ENCODE assay signal across 22 cellular contexts in genomic region chr19:19263886-19264487, GRCh38. TPM values are rescaled to one million over a fixed set of nuclear protein-coding genes. Genes with fewer than 3 reads are reported as not detected.
"Had no signal": no experiment of that assay in that cellular context is flagged by ENCODE, and none has a peak within 500 bp of the region (broad histone marks: within the 10 kb centered on the region; RNA-seq: fewer than 3 reads in every experiment).

No MANE protein-coding gene starts in this region.

- H3K9ac ChIP-seq: KMS-11 had no signal

- H3K4me3 ChIP-seq: SJCRH30 had no signal

- DNase-seq: IMR-90, Kasumi-1, MM.1S, NCI-H1092 treated with DMSO at 0.1 percent for 48 hours, NCI-H1436, NCI-H187, NCI-H2029, NCI-H2081 treated with DMSO at 0.1 percent for 48 hours, NCI-H2171, NCI-H226, NCI-H446, NCI-H510A, NCI-H524 treated with DMSO at 0.1 percent for 48 hours, NCI-H69, NCI-H774, SHP77 treated with DMSO at 0.1 percent for 48 hours, SJCRH30 had no signal

- ATAC-seq: SK-N-SH treated with all-trans-retinoic acid at 6 μM for 48 hours had no signal

- H3K27ac ChIP-seq: KMS-11, RWPE1, SJCRH30 had no signal

- H3K9me3 ChIP-seq: SJCRH30 had no signal

- H3K36me3 ChIP-seq: SJCRH30 had no signal

- H3K4me1 ChIP-seq: SJCRH30 had no signal

- H3K27me3 ChIP-seq: SJCRH30 had no signal

- H3K4me2 ChIP-seq: KMS-11 had no signal

RNA-seq across cellular contexts. Expression of gene TM6SF2, which starts 9.1 kb away (rescaled TPM):
- total RNA-seq: M059J, SJCRH30 had no signal

RNA-seq across cellular contexts. Expression of gene NCAN, which starts 52.2 kb away (rescaled TPM):
- total RNA-seq: HT1080, IMR-90, M059J, SJCRH30 had no signal
- polyA plus RNA-seq: IMR-90 had no signal
